ENCODE assay signal across 1 cellular context in the genomic region with DNA sequence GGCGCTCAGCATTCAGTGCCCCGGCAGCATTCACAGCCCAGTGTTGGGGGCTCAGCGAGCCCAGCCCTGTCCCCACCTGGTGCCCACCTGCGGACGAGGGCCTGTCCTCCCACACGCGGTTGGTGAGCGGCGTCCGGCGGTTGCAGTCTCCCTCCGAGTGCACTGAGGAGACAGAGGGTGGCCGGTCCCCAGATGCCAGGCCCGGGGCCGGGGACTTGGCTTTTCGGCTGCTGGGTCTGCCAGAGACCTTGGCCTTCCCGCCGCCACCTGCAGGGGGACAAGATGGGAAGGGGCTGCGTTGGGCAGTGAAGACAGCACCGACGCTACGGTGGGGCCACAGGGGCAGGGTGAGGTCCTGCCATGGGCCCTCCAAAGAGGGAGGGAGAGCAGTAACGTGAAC.
A peak's percentile ranks its signal among the peaks of the same experiment; 100 is the strongest.
TF ChIP-seq lines count a peak whose summit lies in the region.

No MANE protein-coding gene starts in this region.

TF ChIP-seq in HepG2, 621 proteins besides CTCF, POLR2A, EP300 and RAD21 (continued from another document):
- TF ChIP-seq, protein P1, sequence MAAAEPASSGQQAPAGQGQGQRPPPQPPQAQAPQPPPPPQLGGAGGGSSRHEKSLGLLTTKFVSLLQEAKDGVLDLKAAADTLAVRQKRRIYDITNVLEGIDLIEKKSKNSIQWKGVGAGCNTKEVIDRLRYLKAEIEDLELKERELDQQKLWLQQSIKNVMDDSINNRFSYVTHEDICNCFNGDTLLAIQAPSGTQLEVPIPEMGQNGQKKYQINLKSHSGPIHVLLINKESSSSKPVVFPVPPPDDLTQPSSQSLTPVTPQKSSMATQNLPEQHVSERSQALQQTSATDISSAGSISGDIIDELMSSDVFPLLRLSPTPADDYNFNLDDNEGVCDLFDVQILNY (CRISPR knock-in tag; conservative IDR thresholded peaks at IDR 0.05): no peak
- TF ChIP-seq HNRNPLL (IDR thresholded peaks at IDR 0.05; ENCODE audit: low read depth, low read length, poor library complexity, severe bottlenecking) (no peak), MED8 (CRISPR knock-in tag; IDR thresholded peaks at IDR 0.05; ENCODE audit: insufficient replicate concordance) (no peak)
- TF ChIP-seq, protein P2, sequence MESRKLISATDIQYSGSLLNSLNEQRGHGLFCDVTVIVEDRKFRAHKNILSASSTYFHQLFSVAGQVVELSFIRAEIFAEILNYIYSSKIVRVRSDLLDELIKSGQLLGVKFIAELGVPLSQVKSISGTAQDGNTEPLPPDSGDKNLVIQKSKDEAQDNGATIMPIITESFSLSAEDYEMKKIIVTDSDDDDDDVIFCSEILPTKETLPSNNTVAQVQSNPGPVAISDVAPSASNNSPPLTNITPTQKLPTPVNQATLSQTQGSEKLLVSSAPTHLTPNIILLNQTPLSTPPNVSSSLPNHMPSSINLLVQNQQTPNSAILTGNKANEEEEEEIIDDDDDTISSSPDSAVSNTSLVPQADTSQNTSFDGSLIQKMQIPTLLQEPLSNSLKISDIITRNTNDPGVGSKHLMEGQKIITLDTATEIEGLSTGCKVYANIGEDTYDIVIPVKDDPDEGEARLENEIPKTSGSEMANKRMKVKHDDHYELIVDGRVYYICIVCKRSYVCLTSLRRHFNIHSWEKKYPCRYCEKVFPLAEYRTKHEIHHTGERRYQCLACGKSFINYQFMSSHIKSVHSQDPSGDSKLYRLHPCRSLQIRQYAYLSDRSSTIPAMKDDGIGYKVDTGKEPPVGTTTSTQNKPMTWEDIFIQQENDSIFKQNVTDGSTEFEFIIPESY (CRISPR knock-in tag; IDR thresholded peaks at IDR 0.05): peak; percentile 42; the same call in 1 of the 2 replicates
